25 cellular contexts compared by ENCODE assay signal in genomic region chr1:204113900-204114299, GRCh38. TPM values are rescaled to one million over a fixed set of nuclear protein-coding genes. Genes with fewer than 3 reads are reported as not detected.
DNase-seq lines count a peak whose midpoint lies in the region; ATAC-seq and TF ChIP-seq lines count a peak whose summit lies in the region.
"Had no signal": no experiment of that assay in that cellular context is flagged by ENCODE, and none has a peak within 500 bp of the region (broad histone marks: within the 10 kb centered on the region; RNA-seq: fewer than 3 reads in every experiment).

No MANE protein-coding gene starts in this region.

- no peak overlapping the region for H3K4me2 ChIP-seq in trophoblast cell (ENCODE audit: low read length)

- H2BK5ac ChIP-seq in trophoblast cell (ENCODE audit: low read depth, low read length, poor library complexity) = no peak overlapping the region

- no peak overlapping the region for H3K14ac ChIP-seq in trophoblast cell (ENCODE audit: low read length)

- no peak for TF ChIP-seq CTCF in Panc1 (IDR thresholded peaks at IDR 0.05)
- no peak for TF ChIP-seq CTCF in omental fat pad (IDR thresholded peaks at IDR 0.05)
- TF ChIP-seq CTCF in lower leg skin (IDR thresholded peaks at IDR 0.05) = no peak

- no peak overlapping the region for H2BK12ac ChIP-seq in trophoblast cell (ENCODE audit: low read length)

- H3K4ac ChIP-seq in trophoblast cell (ENCODE audit: low read depth, low read length) = peak overlapping the region; percentile 30

- H3K36me3 ChIP-seq in Panc1 (ENCODE audit: control insufficient read depth, insufficient read depth, low read length) (no peaks in the 10 kb centered on the region), trophoblast cell (ENCODE audit: control insufficient read depth in 1 of 2, insufficient read depth in 2 of 2, low read length in 2 of 2) (peaks cover 24 to 25% of the 10 kb centered on the region in 2 experiments)

- H4K91ac ChIP-seq in trophoblast cell (ENCODE audit: low read depth, low read length) = no peak overlapping the region

- peaks cover 2% of the 10 kb centered on the region for H3K79me2 ChIP-seq in trophoblast cell (ENCODE audit: control insufficient read depth, insufficient read depth, low read length, poor library complexity)

- no peaks in the 10 kb centered on the region for H3K9me3 Mint-ChIP-seq in effector memory CD8-positive, alpha-beta T cell
- H3K9me3 Mint-ChIP-seq: activated CD4-positive, alpha-beta T cell treated with anti-CD3 and anti-CD28 coated beads, Interleukin-2, amount 10 ng/mL, durations not matched to agents 24 days and 14 days; activated naive CD8-positive, alpha-beta T cell treated with anti-CD3 and anti-CD28 coated beads, Interleukin-2, amount 10 ng/mL, durations not matched to agents 7 days and 5 days; activated T-helper 2 cell treated with anti-CD3 and anti-CD28 coated beads, Interferon-gamma antibody, Interleukin-2, Interleukin-4, amounts not matched to agents 10 μg/mL and 5 μg/mL and 100 μg/mL, durations not matched to agents 14 hours and 24 hours and 36 hours; CD8-positive, alpha-beta T cell; naive B cell had no signal

- no peaks in the 10 kb centered on the region for H3K27me3 ChIP-seq in Panc1 (ENCODE audit: control insufficient read depth, insufficient read depth, low read length)
- no peaks in the 10 kb centered on the region for H3K27me3 ChIP-seq in trophoblast cell (ENCODE audit: insufficient read depth, low read length)
- H3K27me3 ChIP-seq: brain microvascular endothelial cell, testis had no signal

- DNase-seq in CD1c-positive myeloid dendritic cell (ENCODE audit: extremely low spot score) = peak; percentile 44
- DNase-seq in Panc1 (ENCODE audit: low read depth, low spot score) = no peak
- DNase-seq in effector memory CD8-positive, alpha-beta T cell = no peak
- DNase-seq in trophoblast cell = no peak
- no peak for DNase-seq in D341Med (ENCODE audit: low spot score)
- no peak for DNase-seq in omental fat pad (ENCODE audit: low spot score)
- DNase-seq in lower leg skin (ENCODE audit: low spot score in 2 of 2) = no peak
- DNase-seq: activated CD4-positive, alpha-beta T cell treated with anti-CD3 and anti-CD28 coated beads, Interleukin-2, amount 10 ng/mL, durations not matched to agents 24 days and 14 days; activated CD8-positive, alpha-beta memory T cell treated with anti-CD3 and anti-CD28 coated beads, Interleukin-2, amount 10 ng/mL, durations not matched to agents 7 days and 5 days; activated naive CD8-positive, alpha-beta T cell treated with anti-CD3 and anti-CD28 coated beads, Interleukin-2, amount 10 ng/mL, durations not matched to agents 7 days and 5 days; brain microvascular endothelial cell; CD8-positive, alpha-beta T cell; cortex of kidney; DMS79; naive B cell; NCI-H1436; SHP77; testis had no signal

- peak overlapping the region; percentile 43 for H3K18ac ChIP-seq in trophoblast cell (ENCODE audit: low read length)

- no peaks in the 10 kb centered on the region for H3K27me3 Mint-ChIP-seq in effector memory CD8-positive, alpha-beta T cell
- H3K27me3 Mint-ChIP-seq: activated CD8-positive, alpha-beta memory T cell treated with anti-CD3 and anti-CD28 coated beads, Interleukin-2, amount 10 ng/mL, durations not matched to agents 7 days and 5 days; activated naive CD8-positive, alpha-beta T cell treated with anti-CD3 and anti-CD28 coated beads, Interleukin-2, amount 10 ng/mL, durations not matched to agents 7 days and 5 days had no signal

- no peak overlapping the region for H4K12ac ChIP-seq in trophoblast cell (ENCODE audit: low read depth, low read length)

- H3K4me3 ChIP-seq in Panc1 (ENCODE audit: low read depth in 2 of 2, low read length in 2 of 2) (no peak overlapping the region), trophoblast cell (ENCODE audit: low read depth, low read length) (no peak overlapping the region), lower leg skin (ENCODE audit: low read depth, poor library complexity, severe bottlenecking) (no peak overlapping the region)
- H3K4me3 ChIP-seq: HAP-1, testis had no signal

- POLR2A ChIA-PET in Panc1 (lab: Charles Lee) = no interaction called here

- no peak overlapping the region for H3K23ac ChIP-seq in trophoblast cell (ENCODE audit: low read length)

- no CpG with 5 or more reads among the region's 1 CpG for WGBS in trophoblast cell (ENCODE audit: extremely low coverage, insufficient coverage, insufficient read length)
- 60 to 75% methylated on average over 1 of the region's 1 CpG for WGBS in lower leg skin, 2 donors

- H2AK5ac ChIP-seq in trophoblast cell (ENCODE audit: low read length) = no peak overlapping the region

- in situ Hi-C loops in Panc1 (cut with HindIII; ENCODE audit: low pct_unique_long_range_greater_than_20kb, low sequenced_read_pairs) = no loop called here

- H3K27ac ChIP-seq in Panc1 (ENCODE audit: low read length) (no peak overlapping the region), trophoblast cell (ENCODE audit: low read depth, low read length) (no peak overlapping the region)
- H3K27ac ChIP-seq: brain microvascular endothelial cell, parathyroid adenoma, testis had no signal

- H3K4me3 Mint-ChIP-seq in effector memory CD8-positive, alpha-beta T cell = no peak overlapping the region
- H3K4me3 Mint-ChIP-seq: activated CD4-positive, alpha-beta T cell treated with anti-CD3 and anti-CD28 coated beads, Interleukin-2, amount 10 ng/mL, durations not matched to agents 24 days and 14 days; activated CD8-positive, alpha-beta memory T cell treated with anti-CD3 and anti-CD28 coated beads, Interleukin-2, amount 10 ng/mL, durations not matched to agents 7 days and 5 days; activated naive CD8-positive, alpha-beta T cell treated with anti-CD3 and anti-CD28 coated beads, Interleukin-2, amount 10 ng/mL, durations not matched to agents 7 days and 5 days; CD8-positive, alpha-beta T cell; naive B cell had no signal

- intact Hi-C loops in Panc1 (cut with micrococcal nuclease; ENCODE audit: unreplicated experiment) (no loop called here), lower leg skin (cut with DNase I; ENCODE audit: low total_unique reads) (no loop called here)

- peaks cover 14% of the 10 kb centered on the region for H3K36me3 Mint-ChIP-seq in effector memory CD8-positive, alpha-beta T cell (ENCODE audit: insufficient read depth)
- H3K36me3 Mint-ChIP-seq: activated CD8-positive, alpha-beta memory T cell treated with anti-CD3 and anti-CD28 coated beads, Interleukin-2, amount 10 ng/mL, durations not matched to agents 7 days and 5 days; activated naive CD8-positive, alpha-beta T cell treated with anti-CD3 and anti-CD28 coated beads, Interleukin-2, amount 10 ng/mL, durations not matched to agents 7 days and 5 days; CD8-positive, alpha-beta T cell; naive B cell had no signal

- TSS peak; percentile 58 for BruUV-seq in Panc1 (replicated peaks; lab: Mats Ljungman, UMichigan)

- peak overlapping the region; percentile 27 to 75 for H3K27ac Mint-ChIP-seq in effector memory CD8-positive, alpha-beta T cell
- H3K27ac Mint-ChIP-seq: activated CD4-positive, alpha-beta T cell treated with anti-CD3 and anti-CD28 coated beads, Interleukin-2, amount 10 ng/mL, durations not matched to agents 24 days and 14 days; activated CD8-positive, alpha-beta memory T cell treated with anti-CD3 and anti-CD28 coated beads, Interleukin-2, amount 10 ng/mL, durations not matched to agents 7 days and 5 days; activated naive CD8-positive, alpha-beta T cell treated with anti-CD3 and anti-CD28 coated beads, Interleukin-2, amount 10 ng/mL, durations not matched to agents 7 days and 5 days; activated T-helper 2 cell treated with anti-CD3 and anti-CD28 coated beads, Interferon-gamma antibody, Interleukin-2, Interleukin-4, amounts not matched to agents 10 μg/mL and 5 μg/mL and 100 μg/mL, durations not matched to agents 14 hours and 24 hours and 36 hours; CD8-positive, alpha-beta T cell had no signal

- ATAC-seq in Panc1 (no peak), GM21528 (IDR thresholded peaks at IDR 0.05; ENCODE audit: low FRiP score, unreplicated experiment) (no peak), omental fat pad (ENCODE audit: low FRiP score) (no peak)
- no peak for ATAC-seq in effector memory CD8-positive, alpha-beta T cell (replicated peaks)
- ATAC-seq: activated CD8-positive, alpha-beta memory T cell treated with anti-CD3 and anti-CD28 coated beads, Interleukin-2, amount 10 ng/mL, durations not matched to agents 7 days and 5 days; CD8-positive, alpha-beta T cell had no signal

- peak overlapping the region; percentile 24 for H4K8ac ChIP-seq in trophoblast cell (ENCODE audit: low read depth, low read length)

- H3K79me1 ChIP-seq in trophoblast cell (ENCODE audit: low read length) = peaks cover 1% of the 10 kb centered on the region

- peaks cover 0 to 17% of the 10 kb centered on the region in 2 donors for H3K4me1 Mint-ChIP-seq in effector memory CD8-positive, alpha-beta T cell (ENCODE audit: low read depth in 2 of 2)
- H3K4me1 Mint-ChIP-seq: activated CD4-positive, alpha-beta T cell treated with anti-CD3 and anti-CD28 coated beads, Interleukin-2, amount 10 ng/mL, durations not matched to agents 24 days and 14 days; activated CD8-positive, alpha-beta memory T cell treated with anti-CD3 and anti-CD28 coated beads, Interleukin-2, amount 10 ng/mL, durations not matched to agents 7 days and 5 days; activated naive CD8-positive, alpha-beta T cell treated with anti-CD3 and anti-CD28 coated beads, Interleukin-2, amount 10 ng/mL, durations not matched to agents 7 days and 5 days had no signal

- H3K4me1 ChIP-seq in Panc1 (ENCODE audit: control insufficient read depth, insufficient read depth, low read length) = peaks cover 10% of the 10 kb centered on the region
- H3K4me1 ChIP-seq in trophoblast cell (ENCODE audit: control insufficient read depth in 1 of 2, insufficient read depth in 2 of 2, low read length in 2 of 2) = peaks cover 5 to 6% of the 10 kb centered on the region in 2 experiments
- H3K4me1 ChIP-seq: testis had no signal

- H2BK120ac ChIP-seq in trophoblast cell (ENCODE audit: insufficient read depth, low read length, poor library complexity) = no peak overlapping the region

- H2AFZ ChIP-seq in trophoblast cell (ENCODE audit: insufficient read depth, low read length, poor library complexity) = no peak overlapping the region
- H2AFZ ChIP-seq: parathyroid adenoma had no signal

- H3K9me3 ChIP-seq in Panc1 (ENCODE audit: control insufficient read depth, insufficient read depth, low read depth, low read length) = no peaks in the 10 kb centered on the region
- no peaks in the 10 kb centered on the region for H3K9me3 ChIP-seq in trophoblast cell (ENCODE audit: insufficient read depth, low read depth, low read length)
- H3K9me3 ChIP-seq: HAP-1, testis had no signal

- no peak for TF ChIP-seq POLR2A in lower leg skin (IDR thresholded peaks at IDR 0.05)

- no peak overlapping the region for H3K9ac ChIP-seq in trophoblast cell (ENCODE audit: low read length)
- H3K9ac ChIP-seq: parathyroid adenoma had no signal

- CTCF ChIA-PET in Panc1 (lab: Charles Lee) = no interaction called here

RNA-seq across cellular contexts. Expression of gene ETNK2, which starts 37.9 kb away (rescaled TPM):
- total RNA-seq in Panc1 (2021; ENCODE audit: unreplicated experiment) (6.7 TPM), omental fat pad (10 to 100 TPM; 11.8 to 16.9 (median 13.3) TPM), lower leg skin (10 to 100 TPM; 21.5 to 53.8 (median 42.6) TPM)
- polyA plus RNA-seq in Panc1 (2012; ENCODE audit: insufficient read length) = 6.0 TPM
- polyA plus RNA-seq in trophoblast cell (2013) = 7.7 and 8.1 TPM in 2 replicates
- total RNA-seq: activated CD4-positive, alpha-beta T cell treated with anti-CD3 and anti-CD28 coated beads, Interleukin-2, amount 10 ng/mL, durations not matched to agents 24 days and 14 days; activated CD8-positive, alpha-beta memory T cell treated with anti-CD3 and anti-CD28 coated beads, Interleukin-2, amount 10 ng/mL, durations not matched to agents 7 days and 5 days had no signal

RNA-seq across cellular contexts. Expression of gene SOX13, which starts 41.0 kb away (rescaled TPM):
- total RNA-seq in Panc1 (2021; ENCODE audit: unreplicated experiment) (53.0 TPM), omental fat pad (10 to 100 TPM; 10.8 to 52.0 (median 18.7) TPM), lower leg skin (10 to 100 TPM in 2 of 4 donors, 1 to 10 TPM in 2; 7.2 to 32.2 (median 16.8) TPM)
- 60.8 TPM for polyA plus RNA-seq in Panc1 (2012; ENCODE audit: insufficient read length)
- polyA plus RNA-seq in trophoblast cell (2013) = 79.8 and 85.3 TPM in 2 replicates
- total RNA-seq: activated CD4-positive, alpha-beta T cell treated with anti-CD3 and anti-CD28 coated beads, Interleukin-2, amount 10 ng/mL, durations not matched to agents 24 days and 14 days had no signal

RNA-seq across cellular contexts. Expression of gene REN, which starts 52.2 kb away (rescaled TPM):
- not detected for total RNA-seq in Panc1 (2021; ENCODE audit: unreplicated experiment)
- polyA plus RNA-seq in Panc1 (2012; ENCODE audit: insufficient read length) = not detected
- 0.04 TPM in 1 of 2 replicates, not detected in the other for polyA plus RNA-seq in trophoblast cell (2013)
- total RNA-seq in omental fat pad = 1 to 10 TPM in 2 of 4 donors, not detected in 2; 1.4 to 2.8 TPM
- total RNA-seq in lower leg skin = under 1 TPM in 2 of 4 donors, not detected in 2; 0.17 to 0.26 TPM
- total RNA-seq: activated CD4-positive, alpha-beta T cell treated with anti-CD3 and anti-CD28 coated beads, Interleukin-2, amount 10 ng/mL, durations not matched to agents 24 days and 14 days; activated CD8-positive, alpha-beta memory T cell treated with anti-CD3 and anti-CD28 coated beads, Interleukin-2, amount 10 ng/mL, durations not matched to agents 7 days and 5 days; activated naive CD8-positive, alpha-beta T cell treated with anti-CD3 and anti-CD28 coated beads, Interleukin-2, amount 10 ng/mL, durations not matched to agents 7 days and 5 days; activated T-helper 2 cell treated with anti-CD3 and anti-CD28 coated beads, Interferon-gamma antibody, Interleukin-2, Interleukin-4, amounts not matched to agents 10 μg/mL and 5 μg/mL and 100 μg/mL, durations not matched to agents 14 hours and 24 hours and 36 hours; CD8-positive, alpha-beta T cell; frontal cortex; LHCN-M2; testis had no signal
- polyA plus RNA-seq: keratinocyte had no signal
